11 cellular contexts compared by ENCODE assay signal in the genomic region with DNA sequence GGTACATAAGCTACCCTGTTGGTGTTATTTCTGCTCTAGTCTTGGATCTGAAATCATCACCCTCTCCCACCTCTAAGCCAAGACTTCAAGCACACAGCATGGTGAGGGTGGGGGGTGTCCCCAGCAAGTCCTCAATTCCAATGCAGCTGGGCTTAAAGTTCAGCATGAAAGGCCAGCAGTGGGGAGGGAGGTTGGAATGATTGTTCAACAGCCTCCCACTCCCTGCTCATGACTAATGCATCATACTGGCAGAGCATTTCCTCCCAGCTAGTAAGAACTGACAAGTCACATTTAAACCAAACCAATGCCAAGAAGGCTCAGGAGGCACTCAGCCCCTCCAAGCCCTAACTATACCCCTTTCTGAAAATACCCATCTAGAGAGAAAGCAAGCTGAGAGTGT. TPM values are rescaled to one million over a fixed set of nuclear protein-coding genes. Genes with fewer than 3 reads are reported as not detected.
DNase-seq lines count a peak whose midpoint lies in the region; ATAC-seq and TF ChIP-seq lines count a peak whose summit lies in the region.
"Had no signal": no experiment of that assay in that cellular context is flagged by ENCODE, and none has a peak within 500 bp of the region (broad histone marks: within the 10 kb centered on the region; RNA-seq: fewer than 3 reads in every experiment).

No MANE protein-coding gene starts in this region.

- no peak overlapping the region for H3K4me3 ChIP-seq in kidney epithelial cell (ENCODE audit: low read depth, low read length)
- no peak overlapping the region for H3K4me3 ChIP-seq in CD8-positive, alpha-beta memory T cell (ENCODE audit: low read length)

- H3K27ac ChIP-seq in CD8-positive, alpha-beta memory T cell (ENCODE audit: low read depth, low read length) = no peak overlapping the region
- H3K27ac ChIP-seq: neutrophil had no signal

- peak overlapping the region; percentile 69 for H3K27ac Mint-ChIP-seq in activated T-cell treated with anti-CD3 and anti-CD28 coated beads, Interleukin-2, amount 50 U/mL, for 72 hours
- peak overlapping the region in 1 of 8 donors; percentile 14 for H3K27ac Mint-ChIP-seq in CD8-positive, alpha-beta memory T cell

- no peaks in the 10 kb centered on the region for H3K4me1 ChIP-seq in CD8-positive, alpha-beta memory T cell (ENCODE audit: insufficient read depth, low read length)

- H3K9me3 ChIP-seq in CD8-positive, alpha-beta memory T cell (ENCODE audit: low read length) = no peaks in the 10 kb centered on the region
- H3K9me3 ChIP-seq: neutrophil had no signal

- peaks cover 44% of the 10 kb centered on the region for H3K4me1 Mint-ChIP-seq in activated T-cell treated with anti-CD3 and anti-CD28 coated beads, Interleukin-2, amount 50 U/mL, for 72 hours (ENCODE audit: low read depth)
- H3K4me1 Mint-ChIP-seq in CD8-positive, alpha-beta memory T cell = no peaks in the 10 kb centered on the region
- H3K4me1 Mint-ChIP-seq: central memory CD8-positive, alpha-beta T cell had no signal

- TF ChIP-seq CTCF in kidney epithelial cell (IDR thresholded peaks at IDR 0.05; ENCODE audit: insufficient read depth, low read length, poor library complexity, severe bottlenecking) = no peak

- peaks cover 0 to 5% of the 10 kb centered on the region in 2 donors for H3K36me3 Mint-ChIP-seq in activated T-cell treated with anti-CD3 and anti-CD28 coated beads, Interleukin-2, amount 50 U/mL, for 72 hours (ENCODE audit: insufficient read depth in 2 of 2)
- peaks cover 0 to 4% (median 0%) of the 10 kb centered on the region in 3 donors for H3K36me3 Mint-ChIP-seq in CD8-positive, alpha-beta memory T cell

- no peaks in the 10 kb centered on the region for H3K27me3 ChIP-seq in kidney epithelial cell (ENCODE audit: control insufficient read depth, insufficient read depth, low read length)
- no peaks in the 10 kb centered on the region for H3K27me3 ChIP-seq in CD8-positive, alpha-beta memory T cell (ENCODE audit: insufficient read depth, low read length, poor library complexity, severe bottlenecking)
- H3K27me3 ChIP-seq: neutrophil had no signal

- H3K36me3 ChIP-seq in kidney epithelial cell (ENCODE audit: control insufficient read depth, insufficient read depth, low read length) = no peaks in the 10 kb centered on the region
- no peaks in the 10 kb centered on the region for H3K36me3 ChIP-seq in CD8-positive, alpha-beta memory T cell (ENCODE audit: insufficient read depth, low read length)
- H3K36me3 ChIP-seq: neutrophil had no signal

- H3K4me3 Mint-ChIP-seq in activated T-cell treated with anti-CD3 and anti-CD28 coated beads, Interleukin-2, amount 50 U/mL, for 72 hours = peak overlapping the region; percentile 57 to 66
- H3K4me3 Mint-ChIP-seq in CD8-positive, alpha-beta memory T cell = no peak overlapping the region
- H3K4me3 Mint-ChIP-seq: central memory CD8-positive, alpha-beta T cell had no signal

- H3K27me3 Mint-ChIP-seq in activated T-cell treated with anti-CD3 and anti-CD28 coated beads, Interleukin-2, amount 50 U/mL, for 72 hours (ENCODE audit: low read depth) = no peaks in the 10 kb centered on the region
- no peaks in the 10 kb centered on the region for H3K27me3 Mint-ChIP-seq in CD8-positive, alpha-beta memory T cell
- H3K27me3 Mint-ChIP-seq: central memory CD8-positive, alpha-beta T cell had no signal

- peaks cover 2 to 3% of the 10 kb centered on the region in 2 donors for H3K9me3 Mint-ChIP-seq in activated T-cell treated with anti-CD3 and anti-CD28 coated beads, Interleukin-2, amount 50 U/mL, for 72 hours
- H3K9me3 Mint-ChIP-seq in CD8-positive, alpha-beta memory T cell = peaks cover 0 to 3% (median 0%) of the 10 kb centered on the region in 5 donors
- H3K9me3 Mint-ChIP-seq: central memory CD8-positive, alpha-beta T cell had no signal

- POLR2A ChIA-PET in CD8-positive, alpha-beta memory T cell (lab: Charles Lee) = no interaction called here

- CTCF ChIA-PET in CD8-positive, alpha-beta memory T cell (lab: Charles Lee) = no interaction called here

- DNase-seq in activated CD4-positive, CD25-positive, alpha-beta regulatory T cell treated with anti-CD3 and anti-CD28 coated beads, Interleukin-2, amount 50 U/mL, for 72 hours = no peak
- peak; percentile 59 to 67 for DNase-seq in activated T-cell treated with anti-CD3 and anti-CD28 coated beads, Interleukin-2, amount 50 U/mL, for 72 hours
- DNase-seq in kidney epithelial cell (ENCODE audit: low read depth) = peak; percentile 80
- peak; percentile 15 for DNase-seq in stimulated activated CD8-positive, alpha-beta memory T cell treated with anti-CD3 and anti-CD28 coated beads, Interleukin-7, amount 100 ng/mL, for 24 hours (ENCODE audit: low read depth)
- DNase-seq in CD8-positive, alpha-beta memory T cell = no peak
- DNase-seq in AML-193 (lab: John Stamatoyannopoulos, UW) = no peak
- DNase-seq: NCI-H1092 treated with DMSO at 0.1 percent for 48 hours had no signal

- peak; percentile 46 to 80 for ATAC-seq in activated CD4-positive, CD25-positive, alpha-beta regulatory T cell treated with anti-CD3 and anti-CD28 coated beads, Interleukin-2, amount 50 U/mL, for 24 hours
- peak; percentile 96 to 97 for ATAC-seq in activated T-cell treated with anti-CD3 and anti-CD28 coated beads, Interleukin-2, amount 50 U/mL, for 72 hours (replicated peaks in 1 of 2)
- ATAC-seq in HG03460 (IDR thresholded peaks at IDR 0.05; ENCODE audit: unreplicated experiment) = no peak

RNA-seq across cellular contexts. Expression of a gene that starts 50.1 kb away (rescaled TPM):
- 10 to 100 TPM; 62.2 to 63.7 TPM for total RNA-seq in activated T-cell treated with anti-CD3 and anti-CD28 coated beads, Interleukin-2, amount 50 U/mL, for 72 hours
- total RNA-seq in kidney epithelial cell = 6.5 and 6.7 TPM in 2 replicates
- 10 to 100 TPM; 37.3 to 37.4 TPM for total RNA-seq in CD8-positive, alpha-beta memory T cell
- 6.3 TPM for polyA plus RNA-seq in CD8-positive, alpha-beta memory T cell

Comparison
In these comparisons a context has a peak if more than half of its experiments do, and no peak if none do; other contexts are left out.
1. DNase-seq: peak in activated T-cell treated with anti-CD3 and anti-CD28 coated beads, Interleukin-2, amount 50 U/mL, for 72 hours (2 of 2), kidney epithelial cell (single experiment) and stimulated activated CD8-positive, alpha-beta memory T cell treated with anti-CD3 and anti-CD28 coated beads, Interleukin-7, amount 100 ng/mL, for 24 hours (single experiment); none in activated CD4-positive, CD25-positive, alpha-beta regulatory T cell treated with anti-CD3 and anti-CD28 coated beads, Interleukin-2, amount 50 U/mL, for 72 hours (single experiment), CD8-positive, alpha-beta memory T cell (0 of 5) and AML-193 (0 of 2).
2. H3K4me3 Mint-ChIP-seq: peak in activated T-cell treated with anti-CD3 and anti-CD28 coated beads, Interleukin-2, amount 50 U/mL, for 72 hours (2 of 2); none in CD8-positive, alpha-beta memory T cell (0 of 7).